1 cellular context compared by ENCODE assay signal in the genomic region with DNA sequence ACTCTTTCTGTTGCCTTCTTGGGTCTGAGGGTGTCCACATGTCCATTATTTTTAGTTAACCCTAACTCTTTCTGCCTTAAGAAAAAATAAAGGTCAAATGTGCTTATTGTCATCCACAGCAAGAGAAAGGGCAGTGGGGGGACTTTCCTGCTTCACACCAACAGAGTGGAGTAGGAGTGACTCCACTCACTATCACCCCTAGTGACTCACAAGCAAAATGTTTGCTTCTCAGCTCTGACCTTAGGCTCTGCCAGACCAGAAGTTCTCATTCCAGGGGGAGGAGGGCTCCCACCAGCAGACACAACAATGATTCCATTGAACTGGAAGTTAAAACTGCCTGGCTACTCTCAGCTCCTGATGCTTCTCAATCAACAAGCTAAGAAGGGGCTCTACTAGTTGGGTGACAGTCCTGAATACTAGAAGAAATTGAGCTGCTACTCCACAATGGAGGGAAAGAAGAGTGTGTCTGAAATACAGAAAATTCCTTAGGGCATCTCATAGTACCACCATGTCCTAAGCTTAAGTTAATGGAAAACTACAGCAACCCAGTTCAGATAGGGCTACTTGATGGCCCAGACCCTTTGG.
TF ChIP-seq lines count a peak whose summit lies in the region.

No MANE protein-coding gene starts in this region.

TF ChIP-seq in HepG2, 621 proteins besides CTCF, POLR2A, EP300 and RAD21 (continued from another document and continues in another):
- TF ChIP-seq, protein P1, sequence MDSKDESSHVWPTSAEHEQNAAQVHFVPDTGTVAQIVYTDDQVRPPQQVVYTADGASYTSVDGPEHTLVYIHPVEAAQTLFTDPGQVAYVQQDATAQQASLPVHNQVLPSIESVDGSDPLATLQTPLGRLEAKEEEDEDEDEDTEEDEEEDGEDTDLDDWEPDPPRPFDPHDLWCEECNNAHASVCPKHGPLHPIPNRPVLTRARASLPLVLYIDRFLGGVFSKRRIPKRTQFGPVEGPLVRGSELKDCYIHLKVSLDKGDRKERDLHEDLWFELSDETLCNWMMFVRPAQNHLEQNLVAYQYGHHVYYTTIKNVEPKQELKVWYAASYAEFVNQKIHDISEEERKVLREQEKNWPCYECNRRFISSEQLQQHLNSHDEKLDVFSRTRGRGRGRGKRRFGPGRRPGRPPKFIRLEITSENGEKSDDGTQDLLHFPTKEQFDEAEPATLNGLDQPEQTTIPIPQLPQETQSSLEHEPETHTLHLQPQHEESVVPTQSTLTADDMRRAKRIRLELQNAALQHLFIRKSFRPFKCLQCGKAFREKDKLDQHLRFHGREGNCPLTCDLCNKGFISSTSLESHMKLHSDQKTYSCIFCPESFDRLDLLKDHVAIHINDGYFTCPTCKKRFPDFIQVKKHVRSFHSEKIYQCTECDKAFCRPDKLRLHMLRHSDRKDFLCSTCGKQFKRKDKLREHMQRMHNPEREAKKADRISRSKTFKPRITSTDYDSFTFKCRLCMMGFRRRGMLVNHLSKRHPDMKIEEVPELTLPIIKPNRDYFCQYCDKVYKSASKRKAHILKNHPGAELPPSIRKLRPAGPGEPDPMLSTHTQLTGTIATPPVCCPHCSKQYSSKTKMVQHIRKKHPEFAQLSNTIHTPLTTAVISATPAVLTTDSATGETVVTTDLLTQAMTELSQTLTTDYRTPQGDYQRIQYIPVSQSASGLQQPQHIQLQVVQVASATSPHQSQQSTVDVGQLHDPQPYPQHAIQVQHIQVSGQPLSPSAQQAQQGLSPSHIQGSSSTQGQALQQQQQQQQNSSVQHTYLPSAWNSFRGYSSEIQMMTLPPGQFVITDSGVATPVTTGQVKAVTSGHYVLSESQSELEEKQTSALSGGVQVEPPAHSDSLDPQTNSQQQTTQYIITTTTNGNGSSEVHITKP (CRISPR knock-in tag; IDR thresholded peaks at IDR 0.05; ENCODE audit: low read depth) = peak; percentile 67; the same call in 1 of the 2 replicates
- TF ChIP-seq, protein P2, sequence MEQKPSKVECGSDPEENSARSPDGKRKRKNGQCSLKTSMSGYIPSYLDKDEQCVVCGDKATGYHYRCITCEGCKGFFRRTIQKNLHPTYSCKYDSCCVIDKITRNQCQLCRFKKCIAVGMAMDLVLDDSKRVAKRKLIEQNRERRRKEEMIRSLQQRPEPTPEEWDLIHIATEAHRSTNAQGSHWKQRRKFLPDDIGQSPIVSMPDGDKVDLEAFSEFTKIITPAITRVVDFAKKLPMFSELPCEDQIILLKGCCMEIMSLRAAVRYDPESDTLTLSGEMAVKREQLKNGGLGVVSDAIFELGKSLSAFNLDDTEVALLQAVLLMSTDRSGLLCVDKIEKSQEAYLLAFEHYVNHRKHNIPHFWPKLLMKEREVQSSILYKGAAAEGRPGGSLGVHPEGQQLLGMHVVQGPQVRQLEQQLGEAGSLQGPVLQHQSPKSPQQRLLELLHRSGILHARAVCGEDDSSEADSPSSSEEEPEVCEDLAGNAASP (CRISPR knock-in tag; IDR thresholded peaks at IDR 0.05; ENCODE audit: borderline replicate concordance) = peak; percentile 74; the same call in 1 of the 2 replicates
- TF ChIP-seq ZNF761 (CRISPR knock-in tag; conservative IDR thresholded peaks at IDR 0.05) (no peak), SMYD3 (CRISPR knock-in tag; IDR thresholded peaks at IDR 0.05) (no peak), SMC3 (IDR thresholded peaks at IDR 0.05; ENCODE audit: low read length) (peak; percentile 83), ZNF20 (CRISPR knock-in tag; IDR thresholded peaks at IDR 0.05) (no peak), MZF1 (CRISPR knock-in tag; IDR thresholded peaks at IDR 0.05; ENCODE audit: borderline replicate concordance) (no peak), ZNF788 (CRISPR knock-in tag; IDR thresholded peaks at IDR 0.05; ENCODE audit: borderline replicate concordance) (peak; percentile 72; the same call in 1 of the 2 replicates), ZNF3 (CRISPR knock-in tag; IDR thresholded peaks at IDR 0.05) (no peak), SP1 (IDR thresholded peaks at IDR 0.05) (no peak), SP1 (CRISPR knock-in tag; IDR thresholded peaks at IDR 0.05) (no peak), ZBTB7B (CRISPR knock-in tag; IDR thresholded peaks at IDR 0.05) (peak; percentile 82), ZSCAN9 (CRISPR knock-in tag; IDR thresholded peaks at IDR 0.05; ENCODE audit: borderline replicate concordance) (no peak), KAT2B (IDR thresholded peaks at IDR 0.05; ENCODE audit: borderline replicate concordance, low read depth, low read length) (no peak), GATAD1 (CRISPR knock-in tag; IDR thresholded peaks at IDR 0.05) (peak; percentile 54; the same call in 1 of the 2 replicates), ZNF282 (IDR thresholded peaks at IDR 0.05; ENCODE audit: partially characterized antibody) (no peak), NFIB (CRISPR knock-in tag; IDR thresholded peaks at IDR 0.05; ENCODE audit: borderline replicate concordance) (no peak), NFRKB (IDR thresholded peaks at IDR 0.05) (no peak), MIXL1 (CRISPR knock-in tag; IDR thresholded peaks at IDR 0.05) (no peak; the same call in 1 of the 2 replicates), XBP1 (CRISPR knock-in tag; IDR thresholded peaks at IDR 0.05) (no peak), NCOA1 (CRISPR knock-in tag; IDR thresholded peaks at IDR 0.05) (no peak), ATF7-NPFF (CRISPR knock-in tag; IDR thresholded peaks at IDR 0.05; ENCODE audit: low read depth) (peak; percentile 41; the same call in 1 of the 2 replicates), ZBTB38 (CRISPR knock-in tag; IDR thresholded peaks at IDR 0.05) (no peak)
- TF ChIP-seq, protein P3, sequence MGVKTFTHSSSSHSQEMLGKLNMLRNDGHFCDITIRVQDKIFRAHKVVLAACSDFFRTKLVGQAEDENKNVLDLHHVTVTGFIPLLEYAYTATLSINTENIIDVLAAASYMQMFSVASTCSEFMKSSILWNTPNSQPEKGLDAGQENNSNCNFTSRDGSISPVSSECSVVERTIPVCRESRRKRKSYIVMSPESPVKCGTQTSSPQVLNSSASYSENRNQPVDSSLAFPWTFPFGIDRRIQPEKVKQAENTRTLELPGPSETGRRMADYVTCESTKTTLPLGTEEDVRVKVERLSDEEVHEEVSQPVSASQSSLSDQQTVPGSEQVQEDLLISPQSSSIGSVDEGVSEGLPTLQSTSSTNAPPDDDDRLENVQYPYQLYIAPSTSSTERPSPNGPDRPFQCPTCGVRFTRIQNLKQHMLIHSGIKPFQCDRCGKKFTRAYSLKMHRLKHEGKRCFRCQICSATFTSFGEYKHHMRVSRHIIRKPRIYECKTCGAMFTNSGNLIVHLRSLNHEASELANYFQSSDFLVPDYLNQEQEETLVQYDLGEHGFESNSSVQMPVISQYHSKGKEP (CRISPR knock-in tag; IDR thresholded peaks at IDR 0.05) = peak; percentile 59; the same call in 1 of the 2 replicates
- TF ChIP-seq, protein P4, sequence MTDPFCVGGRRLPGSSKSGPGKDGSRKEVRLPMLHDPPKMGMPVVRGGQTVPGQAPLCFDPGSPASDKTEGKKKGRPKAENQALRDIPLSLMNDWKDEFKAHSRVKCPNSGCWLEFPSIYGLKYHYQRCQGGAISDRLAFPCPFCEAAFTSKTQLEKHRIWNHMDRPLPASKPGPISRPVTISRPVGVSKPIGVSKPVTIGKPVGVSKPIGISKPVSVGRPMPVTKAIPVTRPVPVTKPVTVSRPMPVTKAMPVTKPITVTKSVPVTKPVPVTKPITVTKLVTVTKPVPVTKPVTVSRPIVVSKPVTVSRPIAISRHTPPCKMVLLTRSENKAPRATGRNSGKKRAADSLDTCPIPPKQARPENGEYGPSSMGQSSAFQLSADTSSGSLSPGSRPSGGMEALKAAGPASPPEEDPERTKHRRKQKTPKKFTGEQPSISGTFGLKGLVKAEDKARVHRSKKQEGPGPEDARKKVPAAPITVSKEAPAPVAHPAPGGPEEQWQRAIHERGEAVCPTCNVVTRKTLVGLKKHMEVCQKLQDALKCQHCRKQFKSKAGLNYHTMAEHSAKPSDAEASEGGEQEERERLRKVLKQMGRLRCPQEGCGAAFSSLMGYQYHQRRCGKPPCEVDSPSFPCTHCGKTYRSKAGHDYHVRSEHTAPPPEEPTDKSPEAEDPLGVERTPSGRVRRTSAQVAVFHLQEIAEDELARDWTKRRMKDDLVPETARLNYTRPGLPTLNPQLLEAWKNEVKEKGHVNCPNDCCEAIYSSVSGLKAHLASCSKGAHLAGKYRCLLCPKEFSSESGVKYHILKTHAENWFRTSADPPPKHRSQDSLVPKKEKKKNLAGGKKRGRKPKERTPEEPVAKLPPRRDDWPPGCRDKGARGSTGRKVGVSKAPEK (CRISPR knock-in tag; IDR thresholded peaks at IDR 0.05; ENCODE audit: borderline replicate concordance) = no peak
- TF ChIP-seq, protein P5, sequence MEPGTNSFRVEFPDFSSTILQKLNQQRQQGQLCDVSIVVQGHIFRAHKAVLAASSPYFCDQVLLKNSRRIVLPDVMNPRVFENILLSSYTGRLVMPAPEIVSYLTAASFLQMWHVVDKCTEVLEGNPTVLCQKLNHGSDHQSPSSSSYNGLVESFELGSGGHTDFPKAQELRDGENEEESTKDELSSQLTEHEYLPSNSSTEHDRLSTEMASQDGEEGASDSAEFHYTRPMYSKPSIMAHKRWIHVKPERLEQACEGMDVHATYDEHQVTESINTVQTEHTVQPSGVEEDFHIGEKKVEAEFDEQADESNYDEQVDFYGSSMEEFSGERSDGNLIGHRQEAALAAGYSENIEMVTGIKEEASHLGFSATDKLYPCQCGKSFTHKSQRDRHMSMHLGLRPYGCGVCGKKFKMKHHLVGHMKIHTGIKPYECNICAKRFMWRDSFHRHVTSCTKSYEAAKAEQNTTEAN (CRISPR knock-in tag; conservative IDR thresholded peaks at IDR 0.05) = no peak; the same call in 1 of the 2 replicates
- TF ChIP-seq, protein P6, sequence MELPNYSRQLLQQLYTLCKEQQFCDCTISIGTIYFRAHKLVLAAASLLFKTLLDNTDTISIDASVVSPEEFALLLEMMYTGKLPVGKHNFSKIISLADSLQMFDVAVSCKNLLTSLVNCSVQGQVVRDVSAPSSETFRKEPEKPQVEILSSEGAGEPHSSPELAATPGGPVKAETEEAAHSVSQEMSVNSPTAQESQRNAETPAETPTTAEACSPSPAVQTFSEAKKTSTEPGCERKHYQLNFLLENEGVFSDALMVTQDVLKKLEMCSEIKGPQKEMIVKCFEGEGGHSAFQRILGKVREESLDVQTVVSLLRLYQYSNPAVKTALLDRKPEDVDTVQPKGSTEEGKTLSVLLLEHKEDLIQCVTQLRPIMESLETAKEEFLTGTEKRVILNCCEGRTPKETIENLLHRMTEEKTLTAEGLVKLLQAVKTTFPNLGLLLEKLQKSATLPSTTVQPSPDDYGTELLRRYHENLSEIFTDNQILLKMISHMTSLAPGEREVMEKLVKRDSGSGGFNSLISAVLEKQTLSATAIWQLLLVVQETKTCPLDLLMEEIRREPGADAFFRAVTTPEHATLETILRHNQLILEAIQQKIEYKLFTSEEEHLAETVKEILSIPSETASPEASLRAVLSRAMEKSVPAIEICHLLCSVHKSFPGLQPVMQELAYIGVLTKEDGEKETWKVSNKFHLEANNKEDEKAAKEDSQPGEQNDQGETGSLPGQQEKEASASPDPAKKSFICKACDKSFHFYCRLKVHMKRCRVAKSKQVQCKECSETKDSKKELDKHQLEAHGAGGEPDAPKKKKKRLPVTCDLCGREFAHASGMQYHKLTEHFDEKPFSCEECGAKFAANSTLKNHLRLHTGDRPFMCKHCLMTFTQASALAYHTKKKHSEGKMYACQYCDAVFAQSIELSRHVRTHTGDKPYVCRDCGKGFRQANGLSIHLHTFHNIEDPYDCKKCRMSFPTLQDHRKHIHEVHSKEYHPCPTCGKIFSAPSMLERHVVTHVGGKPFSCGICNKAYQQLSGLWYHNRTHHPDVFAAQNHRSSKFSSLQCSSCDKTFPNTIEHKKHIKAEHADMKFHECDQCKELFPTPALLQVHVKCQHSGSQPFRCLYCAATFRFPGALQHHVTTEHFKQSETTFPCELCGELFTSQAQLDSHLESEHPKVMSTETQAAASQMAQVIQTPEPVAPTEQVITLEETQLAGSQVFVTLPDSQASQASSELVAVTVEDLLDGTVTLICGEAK (IDR thresholded peaks at IDR 0.05) = no peak
- TF ChIP-seq, protein P6 (CRISPR knock-in tag; IDR thresholded peaks at IDR 0.05) = no peak; the same call in 1 of the 2 replicates
- TF ChIP-seq, protein P7, sequence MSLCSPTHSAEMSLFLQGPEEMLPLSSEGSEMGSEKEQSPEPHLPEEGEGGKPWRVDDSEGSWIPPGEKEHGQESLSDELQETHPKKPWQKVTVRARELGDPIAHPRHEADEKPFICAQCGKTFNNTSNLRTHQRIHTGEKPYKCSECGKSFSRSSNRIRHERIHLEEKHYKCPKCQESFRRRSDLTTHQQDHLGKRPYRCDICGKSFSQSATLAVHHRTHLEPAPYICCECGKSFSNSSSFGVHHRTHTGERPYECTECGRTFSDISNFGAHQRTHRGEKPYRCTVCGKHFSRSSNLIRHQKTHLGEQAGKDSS (CRISPR knock-in tag; IDR thresholded peaks at IDR 0.05; ENCODE audit: borderline replicate concordance, low read depth) = no peak
- TF ChIP-seq, protein P8, sequence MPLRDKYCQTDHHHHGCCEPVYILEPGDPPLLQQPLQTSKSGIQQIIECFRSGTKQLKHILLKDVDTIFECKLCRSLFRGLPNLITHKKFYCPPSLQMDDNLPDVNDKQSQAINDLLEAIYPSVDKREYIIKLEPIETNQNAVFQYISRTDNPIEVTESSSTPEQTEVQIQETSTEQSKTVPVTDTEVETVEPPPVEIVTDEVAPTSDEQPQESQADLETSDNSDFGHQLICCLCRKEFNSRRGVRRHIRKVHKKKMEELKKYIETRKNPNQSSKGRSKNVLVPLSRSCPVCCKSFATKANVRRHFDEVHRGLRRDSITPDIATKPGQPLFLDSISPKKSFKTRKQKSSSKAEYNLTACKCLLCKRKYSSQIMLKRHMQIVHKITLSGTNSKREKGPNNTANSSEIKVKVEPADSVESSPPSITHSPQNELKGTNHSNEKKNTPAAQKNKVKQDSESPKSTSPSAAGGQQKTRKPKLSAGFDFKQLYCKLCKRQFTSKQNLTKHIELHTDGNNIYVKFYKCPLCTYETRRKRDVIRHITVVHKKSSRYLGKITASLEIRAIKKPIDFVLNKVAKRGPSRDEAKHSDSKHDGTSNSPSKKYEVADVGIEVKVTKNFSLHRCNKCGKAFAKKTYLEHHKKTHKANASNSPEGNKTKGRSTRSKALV (CRISPR knock-in tag; IDR thresholded peaks at IDR 0.05) = no peak
